In the genomic region with DNA sequence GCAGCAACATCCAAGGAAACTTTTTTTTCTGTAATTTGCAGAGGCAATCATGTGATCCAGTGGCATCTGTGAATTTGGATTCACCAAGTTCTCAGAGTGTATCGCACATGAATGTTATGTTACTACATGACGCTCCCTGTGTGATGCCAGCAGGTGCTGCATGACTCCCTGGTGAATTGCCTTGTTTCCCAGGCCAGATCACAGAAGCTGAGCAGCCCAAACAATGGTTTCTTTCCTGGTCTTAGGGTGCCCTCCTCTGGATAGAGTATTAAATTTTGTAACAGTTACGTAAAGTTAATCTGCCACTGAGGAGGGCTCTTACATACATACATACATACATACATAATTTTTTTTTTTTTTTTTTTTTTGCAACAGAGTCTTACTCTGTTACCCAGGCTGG, we compare ENCODE assay signal across 8 cellular contexts. TPM values are rescaled to one million over a fixed set of nuclear protein-coding genes. Genes with fewer than 3 reads are reported as not detected.
DNase-seq lines count a peak whose midpoint lies in the region; ATAC-seq and TF ChIP-seq lines count a peak whose summit lies in the region.

No MANE protein-coding gene starts in this region.

- H2BK12ac ChIP-seq in H9 (ENCODE audit: insufficient read length, low read depth, low read length): no peak overlapping the region

- no peak overlapping the region for H3K27ac Mint-ChIP-seq in H9
- H3K27ac Mint-ChIP-seq in activated naive CD8-positive, alpha-beta T cell treated with anti-CD3 and anti-CD28 coated beads, Interleukin-2, amount 50 U/mL, for 24 hours: no peak overlapping the region
- no peak overlapping the region for H3K27ac Mint-ChIP-seq in activated T-helper 17 cell treated with anti-CD3 and anti-CD28 coated beads, Interleukin-2, amount 50 U/mL, for 72 hours
- no peak overlapping the region for H3K27ac Mint-ChIP-seq in stimulated activated naive B cell treated with anti-CD40 and anti-IgM and Interleukin-4, amounts not matched to agents 10 μg/mL and 1 μg/mL and 100 μg/mL, for 72 hours

- H4K20me1 ChIP-seq in H9 (ENCODE audit: control insufficient read depth, insufficient read depth, insufficient read length): no peaks in the 10 kb centered on the region

- H3K4me2 ChIP-seq in H9 (ENCODE audit: insufficient read depth, insufficient read length, low read length): no peak overlapping the region

- H3K23ac ChIP-seq in H9 (ENCODE audit: insufficient read length, low read depth, low read length): no peak overlapping the region

- no peak overlapping the region for H2BK120ac ChIP-seq in H9 (ENCODE audit: low read depth, low read length, poor library complexity, severe bottlenecking)

- no peak overlapping the region for H3K27ac ChIP-seq in H9 (ENCODE audit: insufficient read length, low read depth, low read length)
- no peak overlapping the region for H3K27ac ChIP-seq in substantia nigra (ENCODE audit: low read depth, low read length, poor library complexity, severe bottlenecking)

- H3K36me3 Mint-ChIP-seq in H9 (ENCODE audit: insufficient read depth in 1 of 3, low read depth in 3 of 3): peaks cover 24 to 37% (median 36%) of the 10 kb centered on the region in 3 experiments
- peaks cover 1% of the 10 kb centered on the region for H3K36me3 Mint-ChIP-seq in activated naive CD8-positive, alpha-beta T cell treated with anti-CD3 and anti-CD28 coated beads, Interleukin-2, amount 50 U/mL, for 24 hours (ENCODE audit: low read depth)
- peaks cover 15% of the 10 kb centered on the region for H3K36me3 Mint-ChIP-seq in activated T-helper 17 cell treated with anti-CD3 and anti-CD28 coated beads, Interleukin-2, amount 50 U/mL, for 72 hours (ENCODE audit: low read depth)
- peaks cover 20 to 27% of the 10 kb centered on the region in 2 donors for H3K36me3 Mint-ChIP-seq in stimulated activated naive B cell treated with anti-CD40 and anti-IgM and Interleukin-4, amounts not matched to agents 10 μg/mL and 1 μg/mL and 100 μg/mL, for 72 hours

- H3K4ac ChIP-seq in H9 (ENCODE audit: low read depth, low read length): no peak overlapping the region

- no peak overlapping the region for H3K56ac ChIP-seq in H9 (ENCODE audit: insufficient read length, low read depth, low read length)

- H2AFZ ChIP-seq in H9 (ENCODE audit: low read length): no peak overlapping the region

- no peak overlapping the region for H3K14ac ChIP-seq in H9 (ENCODE audit: insufficient read depth, low read length)

- H3K9ac ChIP-seq in H9 (ENCODE audit: extremely low read depth, insufficient read length, low read length): no peak overlapping the region

- no CpG with 5 or more reads among the region's 3 CpGs for WGBS in H9 (ENCODE audit: extremely low coverage, insufficient read length, low lambda C conversion rate)

- no peaks in the 10 kb centered on the region for H3K4me1 ChIP-seq in H9 (ENCODE audit: insufficient read depth, low read length)

- ATAC-seq in activated naive CD8-positive, alpha-beta T cell treated with anti-CD3 and anti-CD28 coated beads, Interleukin-2, amount 50 U/mL, for 24 hours: peak; percentile 6
- no peak for ATAC-seq in activated T-helper 17 cell treated with anti-CD3 and anti-CD28 coated beads, Interleukin-2, amount 50 U/mL, for 72 hours (replicated peaks)
- no peak for ATAC-seq in stimulated activated naive B cell treated with anti-CD40 and anti-IgM and Interleukin-4, amounts not matched to agents 10 μg/mL and 1 μg/mL and 100 μg/mL, for 72 hours (replicated peaks)

- H2BK15ac ChIP-seq in H9 (ENCODE audit: low read depth, low read length): no peak overlapping the region

- no peak overlapping the region for H3K18ac ChIP-seq in H9 (ENCODE audit: insufficient read length, low read depth, low read length)

- no peak overlapping the region for H2BK5ac ChIP-seq in H9 (ENCODE audit: insufficient read length, low read length)

- H3K23me2 ChIP-seq in H9 (ENCODE audit: insufficient read length, low read depth, low read length, poor library complexity, severe bottlenecking): peaks cover 2% of the 10 kb centered on the region

- H4K91ac ChIP-seq in H9 (ENCODE audit: insufficient read length, low read depth, low read length): no peak overlapping the region

- H3K4me3 Mint-ChIP-seq in H9: no peak overlapping the region
- H3K4me3 Mint-ChIP-seq in activated naive CD8-positive, alpha-beta T cell treated with anti-CD3 and anti-CD28 coated beads, Interleukin-2, amount 50 U/mL, for 24 hours: no peak overlapping the region
- H3K4me3 Mint-ChIP-seq in activated T-helper 17 cell treated with anti-CD3 and anti-CD28 coated beads, Interleukin-2, amount 50 U/mL, for 72 hours: no peak overlapping the region
- no peak overlapping the region for H3K4me3 Mint-ChIP-seq in stimulated activated naive B cell treated with anti-CD40 and anti-IgM and Interleukin-4, amounts not matched to agents 10 μg/mL and 1 μg/mL and 100 μg/mL, for 72 hours

- no peaks in the 10 kb centered on the region for H3K9me3 ChIP-seq in H9 (ENCODE audit: control insufficient read depth, low read depth, low read length)

- TF ChIP-seq CTCF in H9 (conservative IDR thresholded peaks at IDR 0.05): peak; percentile 45; the same call in 2 of the 3 replicates

- no peak overlapping the region for H2AK5ac ChIP-seq in H9 (ENCODE audit: insufficient read length, low read length)

- H3K79me1 ChIP-seq in H9 (ENCODE audit: insufficient read depth, low read depth, low read length, poor library complexity, severe bottlenecking): peaks cover 6% of the 10 kb centered on the region

- no peak overlapping the region for H4K5ac ChIP-seq in H9 (ENCODE audit: insufficient read length, low read depth, low read length)

- DNase-seq in COLO668 (lab: John Stamatoyannopoulos, UW; ENCODE audit: unreplicated experiment) (peak; percentile 70), H9 (no peak), NCI-H446 treated with DMSO at 0.1 percent for 48 hours (lab: John Stamatoyannopoulos, UW) (peak; percentile 5), hepatic stellate cell (ENCODE audit: low spot score) (peak; percentile 84), substantia nigra (lab: John Stamatoyannopoulos, UW) (peak in 40 of 49 donors; percentile 2 to 81 (median 30))
- DNase-seq in activated naive CD8-positive, alpha-beta T cell treated with anti-CD3 and anti-CD28 coated beads, Interleukin-2, amount 50 U/mL, for 24 hours: no peak
- no peak for DNase-seq in stimulated activated naive B cell treated with anti-CD40 and anti-IgM and Interleukin-4, amounts not matched to agents 10 μg/mL and 1 μg/mL and 100 μg/mL, for 72 hours

- H4K8ac ChIP-seq in H9 (replicated peaks; ENCODE audit: insufficient read length, low read depth, low read length): no peak overlapping the region

- H3K9me3 Mint-ChIP-seq in H9: peaks cover 0 to 2% of the 10 kb centered on the region in 2 experiments; a peak in 1 of 5 replicates
- H3K9me3 Mint-ChIP-seq in activated naive CD8-positive, alpha-beta T cell treated with anti-CD3 and anti-CD28 coated beads, Interleukin-2, amount 50 U/mL, for 24 hours: no peaks in the 10 kb centered on the region
- H3K9me3 Mint-ChIP-seq in activated T-helper 17 cell treated with anti-CD3 and anti-CD28 coated beads, Interleukin-2, amount 50 U/mL, for 72 hours: no peaks in the 10 kb centered on the region
- H3K9me3 Mint-ChIP-seq in stimulated activated naive B cell treated with anti-CD40 and anti-IgM and Interleukin-4, amounts not matched to agents 10 μg/mL and 1 μg/mL and 100 μg/mL, for 72 hours: no peaks in the 10 kb centered on the region

- H3K4me1 Mint-ChIP-seq in H9: peaks cover 10 to 12% of the 10 kb centered on the region in 2 experiments
- H3K4me1 Mint-ChIP-seq in activated naive CD8-positive, alpha-beta T cell treated with anti-CD3 and anti-CD28 coated beads, Interleukin-2, amount 50 U/mL, for 24 hours: peaks cover 22% of the 10 kb centered on the region
- H3K4me1 Mint-ChIP-seq in activated T-helper 17 cell treated with anti-CD3 and anti-CD28 coated beads, Interleukin-2, amount 50 U/mL, for 72 hours: peaks cover 5% of the 10 kb centered on the region
- peaks cover 18 to 20% of the 10 kb centered on the region in 2 donors for H3K4me1 Mint-ChIP-seq in stimulated activated naive B cell treated with anti-CD40 and anti-IgM and Interleukin-4, amounts not matched to agents 10 μg/mL and 1 μg/mL and 100 μg/mL, for 72 hours

- no peak overlapping the region for H3T11ph ChIP-seq in H9 (ENCODE audit: low read length)

- H3K27me3 Mint-ChIP-seq in H9 (ENCODE audit: low read depth): no peaks in the 10 kb centered on the region
- H3K27me3 Mint-ChIP-seq in activated naive CD8-positive, alpha-beta T cell treated with anti-CD3 and anti-CD28 coated beads, Interleukin-2, amount 50 U/mL, for 24 hours: no peaks in the 10 kb centered on the region
- no peaks in the 10 kb centered on the region for H3K27me3 Mint-ChIP-seq in activated T-helper 17 cell treated with anti-CD3 and anti-CD28 coated beads, Interleukin-2, amount 50 U/mL, for 72 hours
- no peaks in the 10 kb centered on the region for H3K27me3 Mint-ChIP-seq in stimulated activated naive B cell treated with anti-CD40 and anti-IgM and Interleukin-4, amounts not matched to agents 10 μg/mL and 1 μg/mL and 100 μg/mL, for 72 hours

- H3K79me2 ChIP-seq in H9 (ENCODE audit: insufficient read depth, low read length): no peaks in the 10 kb centered on the region; the same call in 1 of the 2 replicates

- H3K27me3 ChIP-seq in H9 (ENCODE audit: insufficient read depth, low read length): no peaks in the 10 kb centered on the region

- no peak overlapping the region for H2BK20ac ChIP-seq in H9 (ENCODE audit: low read depth, low read length, poor library complexity, severe bottlenecking)

RNA-seq across cellular contexts. Expression of gene ZSCAN21, which starts 3.6 kb away (rescaled TPM):
- 23.5 and 24.3 TPM in 2 replicates for total RNA-seq in H9 (2021)
- total RNA-seq in activated T-helper 17 cell treated with anti-CD3 and anti-CD28 coated beads, Interleukin-2, amount 50 U/mL, for 72 hours: 1 to 10 TPM; 3.7 to 6.5 TPM

RNA-seq across cellular contexts. Expression of gene ZNF3, which starts 28.3 kb away (rescaled TPM):
- 60.4 and 62.8 TPM in 2 replicates for total RNA-seq in H9 (2021)
- 10 to 100 TPM; 16.9 to 17.1 TPM for total RNA-seq in activated T-helper 17 cell treated with anti-CD3 and anti-CD28 coated beads, Interleukin-2, amount 50 U/mL, for 72 hours

RNA-seq across cellular contexts. Expression of gene COPS6, which starts 35.6 kb away (rescaled TPM):
- total RNA-seq in H9 (2021): 140 and 144 TPM in 2 replicates
- total RNA-seq in activated T-helper 17 cell treated with anti-CD3 and anti-CD28 coated beads, Interleukin-2, amount 50 U/mL, for 72 hours: 100 to 1,000 TPM in 1 of 2 donors, 10 to 100 TPM in 1; 79.1 to 108 TPM

RNA-seq across cellular contexts. Expression of gene ZKSCAN1, which starts 37.8 kb away (rescaled TPM):
- 28.2 and 29.8 TPM in 2 replicates for total RNA-seq in H9 (2021)
- total RNA-seq in activated T-helper 17 cell treated with anti-CD3 and anti-CD28 coated beads, Interleukin-2, amount 50 U/mL, for 72 hours: 10 to 100 TPM; 42.2 to 74.6 TPM

RNA-seq across cellular contexts. Expression of gene MCM7, which starts 48.0 kb away (rescaled TPM):
- 387 and 390 TPM in 2 replicates for total RNA-seq in H9 (2021)
- 100 to 1,000 TPM; 205 to 388 TPM for total RNA-seq in activated T-helper 17 cell treated with anti-CD3 and anti-CD28 coated beads, Interleukin-2, amount 50 U/mL, for 72 hours

Comparison
In these comparisons a context has a peak if more than half of its experiments do, and no peak if none do; other contexts are left out.
1. DNase-seq: peak in COLO668 (single experiment), NCI-H446 treated with DMSO at 0.1 percent for 48 hours (single experiment), hepatic stellate cell (single experiment) and substantia nigra (40 of 49); none in H9 (single experiment), activated naive CD8-positive, alpha-beta T cell treated with anti-CD3 and anti-CD28 coated beads, Interleukin-2, amount 50 U/mL, for 24 hours (single experiment) and stimulated activated naive B cell treated with anti-CD40 and anti-IgM and Interleukin-4, amounts not matched to agents 10 μg/mL and 1 μg/mL and 100 μg/mL, for 72 hours (single experiment).